Comparison of ENCODE assay signal across 1 cellular context in the genomic region with DNA sequence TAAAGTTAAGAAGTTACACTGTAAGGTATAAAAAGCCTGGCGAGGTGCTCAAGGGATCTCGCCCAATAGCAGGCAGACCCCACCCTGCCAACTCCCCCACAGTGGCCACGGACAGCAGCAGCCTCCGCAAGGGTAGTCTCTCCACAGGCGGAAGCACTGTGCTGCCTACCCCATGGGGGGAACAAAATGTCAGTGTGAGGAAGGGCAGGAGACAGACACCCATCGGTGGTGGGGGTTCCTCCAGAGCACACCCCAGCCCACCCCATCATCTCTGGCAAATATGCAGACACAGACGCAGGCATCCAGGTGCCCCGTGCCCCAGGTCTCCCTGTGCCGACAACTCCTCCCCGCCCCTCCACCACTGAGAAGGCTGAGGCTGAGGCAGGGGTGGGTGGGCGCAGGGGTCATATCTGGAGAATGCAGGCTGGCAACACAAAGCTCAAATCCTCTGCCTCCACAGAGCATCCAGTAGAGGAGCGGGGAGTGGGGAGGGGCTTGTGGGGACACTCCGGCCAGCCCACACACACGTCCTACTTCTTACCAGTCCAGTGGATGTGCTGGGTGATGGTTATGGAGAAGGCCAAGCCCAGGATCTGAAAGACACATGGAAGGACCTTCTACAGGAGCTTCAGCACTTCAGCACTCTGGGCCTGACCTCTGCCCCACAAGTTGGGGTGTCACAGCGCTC.
TF ChIP-seq lines count a peak whose summit lies in the region.

No MANE protein-coding gene starts in this region.

TF ChIP-seq in HCT116, 20 proteins besides CTCF, POLR2A, EP300 and RAD21 (continued from another document):
- TF ChIP-seq TCF7L2 (IDR thresholded peaks at IDR 0.05; ENCODE audit: borderline replicate concordance, extremely low read depth, insufficient read depth, insufficient read length) (no peak), SIN3A (IDR thresholded peaks at IDR 0.05; ENCODE audit: low read depth) (no peak), JUND (IDR thresholded peaks at IDR 0.05) (no peak), EGR1 (IDR thresholded peaks at IDR 0.05; ENCODE audit: low read depth) (no peak), EZH2phosphoT487 (IDR thresholded peaks at IDR 0.05; ENCODE audit: borderline replicate concordance) (no peak), EZH2 (IDR thresholded peaks at IDR 0.05) (no peak), POLR2AphosphoS5 (IDR thresholded peaks at IDR 0.05; ENCODE audit: low read depth, low read length) (no peak), ZBTB33 (IDR thresholded peaks at IDR 0.05; ENCODE audit: extremely low read depth, insufficient replicate concordance, low read length) (no peak), ATF3 (IDR thresholded peaks at IDR 0.05) (no peak), ELF1 (IDR thresholded peaks at IDR 0.05; ENCODE audit: borderline replicate concordance, low read depth) (no peak), CEBPB (IDR thresholded peaks at IDR 0.05; ENCODE audit: low read depth) (no peak), SP1 (IDR thresholded peaks at IDR 0.05; ENCODE audit: low read depth) (no peak)
